ENCODE assay signal across 23 cellular contexts in the genomic region with DNA sequence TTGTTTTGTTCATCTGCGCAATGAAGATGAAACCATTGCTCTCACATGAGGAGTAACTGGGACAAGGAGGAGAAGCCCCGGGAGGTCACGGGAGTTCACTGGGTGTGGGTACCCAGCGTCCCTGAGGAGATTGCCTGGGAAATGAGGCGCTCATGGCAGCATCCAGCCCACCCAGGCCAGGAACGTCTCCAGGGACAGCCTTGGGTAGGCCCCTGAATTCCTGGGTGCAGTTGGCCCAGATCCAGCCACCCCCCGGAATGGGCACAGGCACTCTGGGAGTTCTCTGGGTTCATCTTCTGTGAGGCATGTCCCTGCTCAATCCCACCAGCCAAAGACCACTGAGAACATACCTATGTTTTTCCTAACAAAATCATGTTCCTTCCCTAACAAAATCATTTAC. TPM values are rescaled to one million over a fixed set of nuclear protein-coding genes. Genes with fewer than 3 reads are reported as not detected.
A peak's percentile ranks its signal among the peaks of the same experiment; 100 is the strongest.
DNase-seq lines count a peak whose midpoint lies in the region; ATAC-seq and TF ChIP-seq lines count a peak whose summit lies in the region.
"Had no signal": no experiment of that assay in that cellular context is flagged by ENCODE, and none has a peak within 500 bp of the region (broad histone marks: within the 10 kb centered on the region; RNA-seq: fewer than 3 reads in every experiment).

No MANE protein-coding gene starts in this region.

- peaks cover 0 to 4% (median 0%) of the 10 kb centered on the region in 4 donors for H3K4me1 Mint-ChIP-seq in CD4-positive, CD25-positive, alpha-beta regulatory T cell
- H3K4me1 Mint-ChIP-seq in activated T-helper 17 cell treated with anti-CD3 and anti-CD28 coated beads, Interleukin-2, amount 50 U/mL, for 72 hours, result peaks cover under 1% of the 10 kb centered on the region
- H3K4me1 Mint-ChIP-seq in nephron, result peaks cover 15% of the 10 kb centered on the region
- H3K4me1 Mint-ChIP-seq in stimulated activated effector memory CD8-positive, alpha-beta T cell treated with anti-CD3 and anti-CD28 coated beads, Interleukin-12 subunit alpha, Interleukin-12 subunit beta, amount 100 ng/mL, for 72 hours, result peaks cover 4% of the 10 kb centered on the region
- H3K4me1 Mint-ChIP-seq: GM23338 had no signal

- intact Hi-C loops in colonic mucosa (cut with DNase I), result no loop called here

- no peak overlapping the region for H3K4me3 ChIP-seq in CD4-positive, CD25-positive, alpha-beta regulatory T cell (ENCODE audit: low read depth, low read length)
- H3K4me3 ChIP-seq in colonic mucosa, result no peak overlapping the region
- H3K4me3 ChIP-seq: BLaER1, GM12878, GM23338 had no signal

- no peaks in the 10 kb centered on the region for H3K27me3 ChIP-seq in CD4-positive, CD25-positive, alpha-beta regulatory T cell (ENCODE audit: control insufficient read depth, insufficient read depth, low read length)
- no peaks in the 10 kb centered on the region for H3K27me3 ChIP-seq in colonic mucosa
- H3K27me3 ChIP-seq: BLaER1 had no signal

- H3K9ac ChIP-seq in colonic mucosa (ENCODE audit: low read depth in 2 of 2, low read length in 2 of 2), result no peak overlapping the region
- H3K9ac ChIP-seq: BLaER1 had no signal

- H3K27ac Mint-ChIP-seq in CD4-positive, CD25-positive, alpha-beta regulatory T cell, result peak overlapping the region in 2 of 3 donors; percentile 56 to 69
- peak overlapping the region; percentile 50 for H3K27ac Mint-ChIP-seq in activated T-helper 17 cell treated with anti-CD3 and anti-CD28 coated beads, Interleukin-2, amount 50 U/mL, for 72 hours
- peak overlapping the region; percentile 24 to 38 (median 36) for H3K27ac Mint-ChIP-seq in nephron
- peak overlapping the region; percentile 43 for H3K27ac Mint-ChIP-seq in stimulated activated effector memory CD8-positive, alpha-beta T cell treated with anti-CD3 and anti-CD28 coated beads, Interleukin-12 subunit alpha, Interleukin-12 subunit beta, amount 100 ng/mL, for 72 hours
- H3K27ac Mint-ChIP-seq: B cell; CD4-positive, alpha-beta T cell; CD8-positive, alpha-beta memory T cell; GM23338; H9 had no signal

- H3K9me3 ChIP-seq in CD4-positive, CD25-positive, alpha-beta regulatory T cell (ENCODE audit: control insufficient read depth in 2 of 2, low read length in 2 of 2), result no peaks in the 10 kb centered on the region
- H3K9me3 ChIP-seq in colonic mucosa, result no peaks in the 10 kb centered on the region
- H3K9me3 ChIP-seq: BLaER1 had no signal

- H3K36me3 ChIP-seq in CD4-positive, CD25-positive, alpha-beta regulatory T cell (ENCODE audit: control insufficient read depth, insufficient read depth, low read length), result no peaks in the 10 kb centered on the region
- H3K36me3 ChIP-seq in colonic mucosa, result no peaks in the 10 kb centered on the region
- H3K36me3 ChIP-seq: BLaER1 had no signal

- no peak for DNase-seq in CD4-positive, CD25-positive, alpha-beta regulatory T cell
- no peak for DNase-seq in stimulated activated effector memory CD8-positive, alpha-beta T cell treated with anti-CD3 and anti-CD28 coated beads, Interleukin-12 subunit alpha, Interleukin-12 subunit beta, amount 100 ng/mL, for 72 hours (ENCODE audit: low spot score in 2 of 2)
- DNase-seq in NK-92 (lab: John Stamatoyannopoulos, UW; ENCODE audit: unreplicated experiment) (no peak), colonic mucosa (no peak)
- DNase-seq: CD4-positive, alpha-beta T cell; CD8-positive, alpha-beta memory T cell; DMS 273 treated with DMSO at 0.1 percent for 48 hours; DMS79; EL; GDM1; H9 had no signal

- H3K27ac ChIP-seq in CD4-positive, CD25-positive, alpha-beta regulatory T cell (ENCODE audit: insufficient read depth, low read length, poor library complexity, severe bottlenecking), result no peak overlapping the region
- H3K27ac ChIP-seq in colonic mucosa, result no peak overlapping the region
- H3K27ac ChIP-seq: 22Rv1, BLaER1, C4-2B had no signal

- H3K9me3 Mint-ChIP-seq in CD4-positive, CD25-positive, alpha-beta regulatory T cell, result no peaks in the 10 kb centered on the region
- H3K9me3 Mint-ChIP-seq in activated T-helper 17 cell treated with anti-CD3 and anti-CD28 coated beads, Interleukin-2, amount 50 U/mL, for 72 hours, result no peaks in the 10 kb centered on the region
- no peaks in the 10 kb centered on the region for H3K9me3 Mint-ChIP-seq in nephron
- H3K9me3 Mint-ChIP-seq in stimulated activated effector memory CD8-positive, alpha-beta T cell treated with anti-CD3 and anti-CD28 coated beads, Interleukin-12 subunit alpha, Interleukin-12 subunit beta, amount 100 ng/mL, for 72 hours, result no peaks in the 10 kb centered on the region
- H3K9me3 Mint-ChIP-seq: CD4-positive, alpha-beta T cell; CD8-positive, alpha-beta memory T cell had no signal

- peaks cover 5% of the 10 kb centered on the region for H3K27me3 Mint-ChIP-seq in CD4-positive, CD25-positive, alpha-beta regulatory T cell
- no peaks in the 10 kb centered on the region for H3K27me3 Mint-ChIP-seq in activated T-helper 17 cell treated with anti-CD3 and anti-CD28 coated beads, Interleukin-2, amount 50 U/mL, for 72 hours
- H3K27me3 Mint-ChIP-seq in nephron (ENCODE audit: low read depth), result peaks cover 17% of the 10 kb centered on the region
- H3K27me3 Mint-ChIP-seq: B cell; CD8-positive, alpha-beta memory T cell had no signal

- H3K36me3 Mint-ChIP-seq in CD4-positive, CD25-positive, alpha-beta regulatory T cell, result no peaks in the 10 kb centered on the region
- no peaks in the 10 kb centered on the region for H3K36me3 Mint-ChIP-seq in activated T-helper 17 cell treated with anti-CD3 and anti-CD28 coated beads, Interleukin-2, amount 50 U/mL, for 72 hours (ENCODE audit: low read depth)
- no peaks in the 10 kb centered on the region for H3K36me3 Mint-ChIP-seq in nephron (ENCODE audit: low read depth)
- no peaks in the 10 kb centered on the region for H3K36me3 Mint-ChIP-seq in stimulated activated effector memory CD8-positive, alpha-beta T cell treated with anti-CD3 and anti-CD28 coated beads, Interleukin-12 subunit alpha, Interleukin-12 subunit beta, amount 100 ng/mL, for 72 hours
- H3K36me3 Mint-ChIP-seq: CD8-positive, alpha-beta memory T cell had no signal

- TF ChIP-seq CTCF in nephron (IDR thresholded peaks at IDR 0.05; ENCODE audit: unreplicated experiment in 3 of 3), result no peak
- no peak for TF ChIP-seq CTCF in colonic mucosa (IDR thresholded peaks at IDR 0.05)

- ATAC-seq in CD4-positive, CD25-positive, alpha-beta regulatory T cell (ENCODE audit: low read depth in 2 of 2), result no peak
- ATAC-seq in activated T-helper 17 cell treated with anti-CD3 and anti-CD28 coated beads, Interleukin-2, amount 50 U/mL, for 72 hours (replicated peaks), result no peak
- ATAC-seq in stimulated activated effector memory CD8-positive, alpha-beta T cell treated with anti-CD3 and anti-CD28 coated beads, Interleukin-12 subunit alpha, Interleukin-12 subunit beta, amount 100 ng/mL, for 72 hours, result no peak
- ATAC-seq in esophagus mucosa, result no peak
- ATAC-seq: GM12878, GM23338, HCT116 had no signal

- no peak overlapping the region for H3K4me3 Mint-ChIP-seq in CD4-positive, CD25-positive, alpha-beta regulatory T cell
- no peak overlapping the region for H3K4me3 Mint-ChIP-seq in activated T-helper 17 cell treated with anti-CD3 and anti-CD28 coated beads, Interleukin-2, amount 50 U/mL, for 72 hours
- no peak overlapping the region for H3K4me3 Mint-ChIP-seq in nephron
- H3K4me3 Mint-ChIP-seq in stimulated activated effector memory CD8-positive, alpha-beta T cell treated with anti-CD3 and anti-CD28 coated beads, Interleukin-12 subunit alpha, Interleukin-12 subunit beta, amount 100 ng/mL, for 72 hours, result no peak overlapping the region
- H3K4me3 Mint-ChIP-seq: B cell; CD4-positive, alpha-beta T cell; CD8-positive, alpha-beta memory T cell; GM23338; H9 had no signal

- H3K4me1 ChIP-seq in CD4-positive, CD25-positive, alpha-beta regulatory T cell (ENCODE audit: control insufficient read depth, insufficient read depth, low read length, poor library complexity, severe bottlenecking), result no peaks in the 10 kb centered on the region
- no peaks in the 10 kb centered on the region for H3K4me1 ChIP-seq in colonic mucosa
- H3K4me1 ChIP-seq: BLaER1 had no signal

RNA-seq across cellular contexts. Expression of gene BFSP2, which starts 18.5 kb away (rescaled TPM):
- total RNA-seq in CD4-positive, CD25-positive, alpha-beta regulatory T cell, result 6.6 TPM
- 10 to 100 TPM; 19.3 to 41.1 (median 22.3) TPM for polyA plus RNA-seq in CD4-positive, CD25-positive, alpha-beta regulatory T cell
- total RNA-seq in activated T-helper 17 cell treated with anti-CD3 and anti-CD28 coated beads, Interleukin-2, amount 50 U/mL, for 72 hours, result 1 to 10 TPM in 1 of 2 donors, not detected in 1; 1.0 TPM
- total RNA-seq in colonic mucosa (under 1 TPM in 1 of 2 donors, not detected in 1; 0.64 TPM), esophagus mucosa (not detected)
- total RNA-seq: CD4-positive, alpha-beta T cell; CD8-positive, alpha-beta memory T cell; GM23338; H4; H9 had no signal
- polyA plus RNA-seq: AG04450, GM23338 had no signal
